ENCODE assay signal across 17 cellular contexts in the genomic region with DNA sequence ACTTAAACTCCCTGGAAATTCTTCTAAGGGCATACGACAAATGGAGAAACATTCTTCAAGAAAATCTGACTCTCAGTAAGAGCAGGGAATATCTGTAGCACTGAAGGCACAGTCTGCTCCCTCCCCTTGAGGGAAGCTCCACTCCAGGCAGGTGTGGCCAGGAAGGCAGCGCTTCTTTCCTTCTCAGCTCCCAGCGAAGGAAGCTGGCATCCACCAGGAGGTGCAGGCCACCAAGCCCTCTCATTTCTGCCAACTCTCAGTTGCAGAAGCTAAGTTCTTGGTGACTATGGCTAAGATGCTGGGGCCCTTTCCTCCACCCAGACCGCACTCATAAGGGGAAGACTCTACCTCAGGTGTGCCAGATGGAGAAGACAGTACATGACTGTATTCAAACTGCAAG. TPM values are rescaled to one million over a fixed set of nuclear protein-coding genes. Genes with fewer than 3 reads are reported as not detected.
DNase-seq lines count a peak whose midpoint lies in the region; ATAC-seq and TF ChIP-seq lines count a peak whose summit lies in the region.
"Had no signal": no experiment of that assay in that cellular context is flagged by ENCODE, and none has a peak within 500 bp of the region (broad histone marks: within the 10 kb centered on the region; RNA-seq: fewer than 3 reads in every experiment).

No MANE protein-coding gene starts in this region.

- no peak overlapping the region for H3K4me2 ChIP-seq in smooth muscle cell

- ATAC-seq in HG03565 (IDR thresholded peaks at IDR 0.05; ENCODE audit: unreplicated experiment), result no peak
- ATAC-seq in esophagus mucosa, result no peak
- ATAC-seq: K562, Right ventricle myocardium inferior had no signal

- no peaks in the 10 kb centered on the region for H3K27me3 ChIP-seq in smooth muscle cell (ENCODE audit: low read depth)
- no peaks in the 10 kb centered on the region for H3K27me3 ChIP-seq in thyroid gland

- H4K20me1 ChIP-seq in smooth muscle cell (ENCODE audit: low read depth), result no peaks in the 10 kb centered on the region

- no peaks in the 10 kb centered on the region for H3F3A ChIP-seq in smooth muscle cell (ENCODE audit: low read depth)

- no peak for TF ChIP-seq POLR2A in thyroid gland (IDR thresholded peaks at IDR 0.05)

- H3K36me3 ChIP-seq in smooth muscle cell (ENCODE audit: low read depth) (no peaks in the 10 kb centered on the region), thyroid gland (no peaks in the 10 kb centered on the region)

- H3K4me1 ChIP-seq in smooth muscle cell (ENCODE audit: low read depth) (no peaks in the 10 kb centered on the region), thyroid gland (no peaks in the 10 kb centered on the region)

- WGBS in smooth muscle cell (ENCODE audit: low lambda C conversion rate), result 81% methylated on average over 4 of the region's 4 CpGs
- WGBS in thyroid gland, 2 donors, result 83 to 93% methylated on average over 4 of the region's 4 CpGs

- no peak overlapping the region for H2AFZ ChIP-seq in smooth muscle cell (ENCODE audit: low read depth)

- H3K79me2 ChIP-seq in smooth muscle cell (ENCODE audit: low read depth), result no peaks in the 10 kb centered on the region

- H3K9me3 ChIP-seq in smooth muscle cell (replicated peaks; ENCODE audit: low read depth) (no peaks in the 10 kb centered on the region), thyroid gland (no peaks in the 10 kb centered on the region)

- DNase-seq in activated CD8-positive, alpha-beta memory T cell treated with anti-CD3 and anti-CD28 coated beads for 24 hours, result peak; percentile 17
- no peak for DNase-seq in activated CD8-positive, alpha-beta memory T cell treated with anti-CD3 and anti-CD28 coated beads, Interleukin-2, amount 50 U/mL, for 4 hours
- peak; percentile 29 for DNase-seq in ecto neural progenitor cell (ENCODE audit: low spot score)
- DNase-seq in posterior vena cava (ENCODE audit: low spot score), result peak; percentile 22
- no peak for DNase-seq in smooth muscle cell (lab: John Stamatoyannopoulos, UW; ENCODE audit: unreplicated experiment)
- DNase-seq in thyroid gland, result no peak
- DNase-seq: C1 segment of cervical spinal cord, DMS153, EL, NCI-H1092, NCI-H1694, NCI-H446 treated with DMSO at 0.1 percent for 48 hours, NCI-H82 had no signal

- no peak for TF ChIP-seq CTCF in smooth muscle cell (IDR thresholded peaks at IDR 0.05; ENCODE audit: borderline replicate concordance, insufficient read depth, poor library complexity, severe bottlenecking)
- TF ChIP-seq CTCF in thyroid gland (IDR thresholded peaks at IDR 0.05), result no peak

- H3K4me3 ChIP-seq in smooth muscle cell (no peak overlapping the region), thyroid gland (replicated peaks in 1 of 3) (no peak overlapping the region)
- H3K4me3 ChIP-seq: K562 had no signal

- intact Hi-C loops in posterior vena cava (cut with DNase I), result no loop called here
- intact Hi-C loops in thyroid gland (cut with DNase I), result no loop called here

- H3K9ac ChIP-seq in smooth muscle cell (ENCODE audit: low read depth), result no peak overlapping the region

- no peak overlapping the region for H3K27ac ChIP-seq in smooth muscle cell (ENCODE audit: low read depth)
- H3K27ac ChIP-seq in thyroid gland, result no peak overlapping the region

RNA-seq across cellular contexts. Expression of gene SLC41A3, which starts 37.7 kb away (rescaled TPM):
- 10 to 100 TPM; 44.7 to 49.0 TPM for total RNA-seq in posterior vena cava
- total RNA-seq in smooth muscle cell, result 23.9 and 25.5 TPM in 2 replicates
- 14.5 and 20.7 TPM in 2 replicates for polyA plus RNA-seq in smooth muscle cell
- 22.9 TPM for total RNA-seq in esophagus mucosa
- 10 to 100 TPM; 56.1 to 72.2 (median 59.7) TPM for total RNA-seq in thyroid gland

RNA-seq across cellular contexts. Expression of gene ALDH1L1, which starts 58.8 kb away (rescaled TPM):
- total RNA-seq in posterior vena cava (10 to 100 TPM in 1 of 2 donors, 1 to 10 TPM in 1; 5.6 to 12.4 TPM), smooth muscle cell (not detected in 2 replicates), esophagus mucosa (4.5 TPM), thyroid gland (10 to 100 TPM in 1 of 4 donors, 1 to 10 TPM in 3; 2.1 to 12.1 (median 6.1) TPM)
- 0.48 TPM in 1 of 2 replicates, not detected in the other for polyA plus RNA-seq in smooth muscle cell

Comparison
In these comparisons a context has a peak if more than half of its experiments do, and no peak if none do; other contexts are left out.
1. DNase-seq: peak in activated CD8-positive, alpha-beta memory T cell treated with anti-CD3 and anti-CD28 coated beads for 24 hours (single experiment), ecto neural progenitor cell (single experiment) and posterior vena cava (single experiment); none in activated CD8-positive, alpha-beta memory T cell treated with anti-CD3 and anti-CD28 coated beads, Interleukin-2, amount 50 U/mL, for 4 hours (single experiment), smooth muscle cell (single experiment) and thyroid gland (0 of 2).